8 cellular contexts compared by ENCODE assay signal in genomic region chr12:106903241-106903950, GRCh38. TPM values are rescaled to one million over a fixed set of nuclear protein-coding genes. Genes with fewer than 3 reads are reported as not detected.
DNase-seq lines count a peak whose midpoint lies in the region; ATAC-seq and TF ChIP-seq lines count a peak whose summit lies in the region.

No MANE protein-coding gene starts in this region.

- intact Hi-C loops in esophagus muscularis mucosa (cut with DNase I) = no loop called here

- TF ChIP-seq CTCF in esophagus muscularis mucosa (IDR thresholded peaks at IDR 0.05) = no peak

- WGBS in esophagus muscularis mucosa = 2% methylated on average over 16 of the region's 28 CpGs

- peaks cover 5 to 16% (median 9%) of the 10 kb centered on the region in 3 donors for H3K4me1 Mint-ChIP-seq in naive B cell

- peaks cover 0 to 11% (median 0%) of the 10 kb centered on the region in 7 donors for H3K9me3 Mint-ChIP-seq in naive B cell

- no peak for TF ChIP-seq EP300 in esophagus muscularis mucosa (IDR thresholded peaks at IDR 0.05)

- H3K27me3 Mint-ChIP-seq in naive B cell = peaks cover 88 to 95% (median 90%) of the 10 kb centered on the region in 3 donors

- peak overlapping the region in 2 of 8 donors; percentile 17 to 55 for H3K4me3 Mint-ChIP-seq in naive B cell

- no peak overlapping the region for H3K27ac Mint-ChIP-seq in naive B cell

- H3K36me3 Mint-ChIP-seq in naive B cell = peaks cover 3 to 13% of the 10 kb centered on the region in 2 donors

- peak overlapping the region; percentile 45 to 56 (median 51) for H3K4me3 ChIP-seq in esophagus muscularis mucosa

- peak; percentile 45 for ATAC-seq in HG02610 (IDR thresholded peaks at IDR 0.05; ENCODE audit: unreplicated experiment)
- peak; percentile 71 to 74 for ATAC-seq in naive B cell (ENCODE audit: low read depth in 2 of 2)
- ATAC-seq in HG03469 (IDR thresholded peaks at IDR 0.05; ENCODE audit: unreplicated experiment) = no peak

- H3K36me3 ChIP-seq in esophagus muscularis mucosa = no peaks in the 10 kb centered on the region

- no peaks in the 10 kb centered on the region for H3K9me3 ChIP-seq in esophagus muscularis mucosa

- DNase-seq in ELR (ENCODE audit: low read depth) (peak; percentile 80), NCI-H69 (lab: John Stamatoyannopoulos, UW) (peak; percentile 99), activated T-cell treated with anti-CD3 and anti-CD28 coated beads for 48 hours (ENCODE audit: low read depth) (peak; percentile 77), esophagus muscularis mucosa (ENCODE audit: extremely low spot score) (no peak), naive B cell (no peak)
- DNase-seq in stimulated activated CD8-positive, alpha-beta memory T cell treated with anti-CD3 and anti-CD28 coated beads, Interleukin-7, amount 100 ng/mL, for 48 hours (ENCODE audit: extremely low read depth in 1 of 2, low read depth in 1 of 2) = peak; percentile 60 to 73

- peaks cover 0 to 15% (median 0%) of the 10 kb centered on the region in 4 donors for H3K27me3 ChIP-seq in esophagus muscularis mucosa

- H3K27ac ChIP-seq in esophagus muscularis mucosa (replicated peaks in 1 of 4) = peak overlapping the region in 1 of 4 donors; percentile 4

- no peak for TF ChIP-seq POLR2A in esophagus muscularis mucosa (IDR thresholded peaks at IDR 0.05; ENCODE audit: low read depth)

- H3K4me1 ChIP-seq in esophagus muscularis mucosa = peaks cover 0 to 11% (median 10%) of the 10 kb centered on the region in 4 donors

RNA-seq across cellular contexts. Expression of gene TMEM263, which starts 52.3 kb away (rescaled TPM):
- 10 to 100 TPM; 31.1 to 39.9 (median 34.5) TPM for total RNA-seq in esophagus muscularis mucosa
- polyA plus RNA-seq in naive B cell (ENCODE audit: low read depth in 6 of 6) = 10 to 100 TPM; 32.0 to 48.7 (median 37.0) TPM

Comparison
In these comparisons a context has a peak if more than half of its experiments do, and no peak if none do; other contexts are left out.
1. DNase-seq: peak in ELR (single experiment), NCI-H69 (single experiment), activated T-cell treated with anti-CD3 and anti-CD28 coated beads for 48 hours (single experiment) and stimulated activated CD8-positive, alpha-beta memory T cell treated with anti-CD3 and anti-CD28 coated beads, Interleukin-7, amount 100 ng/mL, for 48 hours (2 of 2); none in esophagus muscularis mucosa (single experiment) and naive B cell (single experiment).